7 cellular contexts compared by ENCODE assay signal in the genomic region with DNA sequence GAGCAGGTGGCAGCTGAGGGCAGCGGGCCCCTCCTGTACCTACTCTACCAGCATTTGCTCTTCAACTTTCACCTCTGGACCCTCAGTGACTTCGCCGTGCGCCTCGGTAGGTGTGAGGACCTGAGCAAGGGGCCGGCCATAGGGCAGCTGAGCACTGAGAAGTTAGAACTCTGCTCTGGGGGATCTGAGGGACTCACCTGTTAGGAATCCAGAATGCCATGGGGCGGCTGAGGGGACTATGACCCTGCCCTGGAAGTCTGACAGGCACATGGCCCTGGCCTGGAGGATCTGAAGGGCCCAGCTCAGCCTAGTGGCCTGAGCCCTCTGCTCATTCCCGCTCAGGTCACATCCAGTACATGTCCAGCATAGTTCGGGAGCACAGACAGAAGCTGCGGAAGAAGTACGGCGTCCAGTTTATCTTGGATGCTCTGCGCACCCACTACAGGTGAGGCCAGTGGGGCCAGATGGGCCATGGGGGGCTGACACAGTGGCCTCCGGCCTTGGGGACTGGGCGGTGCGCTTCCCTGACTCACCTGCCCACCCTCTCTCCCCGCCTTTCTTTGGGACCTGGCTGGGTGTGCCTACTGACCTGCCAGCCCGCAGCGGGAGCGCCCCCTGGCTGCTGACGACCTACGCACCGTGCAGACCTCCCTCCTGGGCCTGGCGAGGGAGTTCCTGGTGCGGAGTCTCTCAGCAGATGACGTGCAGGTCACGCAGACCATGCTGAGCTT. TPM values are rescaled to one million over a fixed set of nuclear protein-coding genes. Genes with fewer than 3 reads are reported as not detected.
DNase-seq lines count a peak whose midpoint lies in the region; ATAC-seq, FAIRE-seq and TF ChIP-seq lines count a peak whose summit lies in the region.

No MANE protein-coding gene starts in this region.

- peak; percentile 91 for DNase-seq in GM12892 (ENCODE audit: insufficient read length)
- peak; percentile 81 for DNase-seq in NT2/D1 (ENCODE audit: low read depth, low spot score)
- peak; percentile 80 to 84 for DNase-seq in activated T-cell treated with anti-CD3 and anti-CD28 coated beads, Interleukin-2, amount 50 U/mL, for 48 hours
- peak; percentile 21 for DNase-seq in fibroblast of the aortic adventitia (ENCODE audit: low read depth)
- peak in 7 of 10 donors; percentile 37 to 89 (median 60) for DNase-seq in posterior cingulate gyrus
- DNase-seq in DMS79 (lab: John Stamatoyannopoulos, UW), result no peak

- H3K9ac ChIP-seq in NT2/D1 (ENCODE audit: insufficient read length, low read depth), result peak overlapping the region; percentile 52

- FAIRE-seq in GM12892 (lab: Jason Lieb, UNC), result peak; percentile 91

- peaks cover 25% of the 10 kb centered on the region for H3K4me1 ChIP-seq in NT2/D1 (ENCODE audit: insufficient read depth, insufficient read length)

- no peak overlapping the region for H3K4me3 ChIP-seq in NT2/D1 (ENCODE audit: insufficient read length, low read depth)
- H3K4me3 ChIP-seq in fibroblast of the aortic adventitia (ENCODE audit: low read depth, low read length), result no peak overlapping the region

- H3K36me3 ChIP-seq in NT2/D1 (ENCODE audit: insufficient read depth, insufficient read length, low read length), result peaks cover 41% of the 10 kb centered on the region

- intact Hi-C loops in posterior cingulate gyrus (cut with DNase I), result loop anchor here (2.0 kb wide), 1 partner anchor 73 kb away; no protein-coding TSS in a partner anchor

- TF ChIP-seq POLR2A in GM12892 (IDR thresholded peaks at IDR 0.05; ENCODE audit: low read depth, low read length), result no peak

- peak; percentile 77 for TF ChIP-seq CTCF in fibroblast of the aortic adventitia (IDR thresholded peaks at IDR 0.05; ENCODE audit: insufficient read depth, low read length)

- ATAC-seq in HG03342 (IDR thresholded peaks at IDR 0.05; ENCODE audit: unreplicated experiment), result no peak

- no peaks in the 10 kb centered on the region for H3K27me3 ChIP-seq in NT2/D1 (ENCODE audit: insufficient read depth, insufficient read length)

- H3K9me3 ChIP-seq in NT2/D1 (ENCODE audit: insufficient read depth, low read length), result no peaks in the 10 kb centered on the region

RNA-seq across cellular contexts. Expression of a gene that starts 18.8 kb away (rescaled TPM):
- polyA plus RNA-seq in GM12892 (2012; ENCODE audit: missing spikeins), result 79.6 TPM
- total RNA-seq in fibroblast of the aortic adventitia (ENCODE audit: low replicate concordance), result 4.4 and 6.4 TPM in 2 replicates

RNA-seq across cellular contexts. Expression of a gene that starts 21.7 kb away (rescaled TPM):
- 48.6 TPM for polyA plus RNA-seq in GM12892 (2012; ENCODE audit: missing spikeins)
- 21.6 and 29.4 TPM in 2 replicates for total RNA-seq in fibroblast of the aortic adventitia (ENCODE audit: low replicate concordance)
